35 cellular contexts compared by ENCODE assay signal in the genomic region with DNA sequence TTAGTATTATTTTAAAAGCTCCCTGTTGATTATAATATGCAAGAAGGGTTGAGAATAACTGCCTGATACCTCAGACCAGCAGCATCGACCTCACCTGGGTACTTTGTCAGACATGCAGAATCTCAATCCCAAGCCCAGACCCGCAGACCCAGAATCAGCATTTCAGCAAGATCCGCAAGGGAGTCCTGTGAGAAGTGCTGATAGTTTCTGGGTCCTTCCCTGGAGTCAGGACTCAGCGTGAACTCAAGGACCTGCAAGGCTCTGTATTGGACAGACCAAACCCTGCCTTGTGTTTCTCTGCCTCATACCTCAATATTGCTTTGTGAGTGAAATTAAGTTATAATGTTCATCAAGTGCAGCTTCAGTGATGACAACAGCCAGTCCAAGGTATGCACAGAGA.
"Had no signal": no experiment of that assay in that cellular context is flagged by ENCODE, and none has a peak within 500 bp of the region (broad histone marks: within the 10 kb centered on the region; RNA-seq: fewer than 3 reads in every experiment).

No MANE protein-coding gene starts in this region.

- DNase-seq: activated B cell treated with CpG ODN at 0.5 μM for 24 hours; activated CD4-positive, alpha-beta memory T cell treated with anti-CD3 and anti-CD28 coated beads for 36 hours; activated CD4-positive, alpha-beta T cell treated with anti-CD3 and anti-CD28 coated beads for 4 hours; activated CD4-positive, alpha-beta T cell treated with anti-CD3 and anti-CD28 coated beads, Interleukin-2, amount 10 ng/mL, durations not matched to agents 24 days and 14 days; activated CD4-positive, alpha-beta T cell treated with anti-CD3 and anti-CD28 coated beads, Interleukin-2, amount 50 U/mL, for 1 hour; activated CD4-positive, alpha-beta T cell treated with anti-CD3 and anti-CD28 coated beads, Interleukin-2, amount 50 U/mL, for 4 hours; activated CD4-positive, CD25-positive, alpha-beta regulatory T cell treated with anti-CD3 and anti-CD28 coated beads, Interleukin-2, amount 50 U/mL, for 72 hours; activated CD8-positive, alpha-beta memory T cell treated with anti-CD3 and anti-CD28 coated beads, Interleukin-2, amount 50 U/mL, for 4 hours; activated CD8-positive, alpha-beta T cell treated with anti-CD3 and anti-CD28 coated beads for 36 hours; activated effector memory CD4-positive, alpha-beta T cell treated with anti-CD3 and anti-CD28 coated beads, Interleukin-2, amount 50 U/mL, for 16 hours; activated gamma-delta T cell treated with Interleukin-2 at 50 U/mL for 16 hours; activated naive CD4-positive, alpha-beta T cell; activated naive CD4-positive, alpha-beta T cell treated with anti-CD3 and anti-CD28 coated beads, Interleukin-2, amount 10 ng/mL, durations not matched to agents 7 days and 5 days; activated naive CD8-positive, alpha-beta T cell treated with anti-CD3 and anti-CD28 coated beads, Interleukin-2, amount 10 ng/mL, durations not matched to agents 7 days and 5 days; activated naive CD8-positive, alpha-beta T cell treated with anti-CD3 and anti-CD28 coated beads, Interleukin-2, amount 50 U/mL, for 24 hours; activated T-cell treated with anti-CD3 and anti-CD28 coated beads for 4 hours; activated T-cell treated with anti-CD3 and anti-CD28 coated beads, Interleukin-2, amount 50 U/mL, for 1 hour; activated T-cell treated with anti-CD3 and anti-CD28 coated beads, Interleukin-2, amount 50 U/mL, for 4 hours; activated T-cell treated with anti-CD3 and anti-CD28 coated beads, Interleukin-2, amount 50 U/mL, for 72 hours; amygdala; anterior cingulate cortex; caudate nucleus; cerebellar nuclear complex; T-helper 2 cell; T-helper 9 cell had no signal

- H3K4me3 ChIP-seq: ascending aorta, cardiac muscle cell had no signal

- H3K27ac Mint-ChIP-seq: activated B cell treated with CpG ODN at 0.5 μM for 24 hours; activated CD4-positive, alpha-beta memory T cell treated with anti-CD3 and anti-CD28 coated beads for 36 hours; activated CD4-positive, alpha-beta T cell treated with anti-CD3 and anti-CD28 coated beads, Interleukin-2, amount 10 ng/mL, durations not matched to agents 24 days and 14 days; activated CD8-positive, alpha-beta T cell treated with anti-CD3 and anti-CD28 coated beads for 36 hours; activated naive CD4-positive, alpha-beta T cell treated with anti-CD3 and anti-CD28 coated beads, Interleukin-2, amount 10 ng/mL, durations not matched to agents 7 days and 5 days; activated naive CD4-positive, alpha-beta T cell treated with anti-CD3 and anti-CD28 coated beads, Interleukin-2, amount 50 U/mL, for 24 hours; activated naive CD8-positive, alpha-beta T cell; activated naive CD8-positive, alpha-beta T cell treated with anti-CD3 and anti-CD28 coated beads, Interleukin-2, amount 10 ng/mL, durations not matched to agents 7 days and 5 days; activated naive CD8-positive, alpha-beta T cell treated with anti-CD3 and anti-CD28 coated beads, Interleukin-2, amount 50 U/mL, for 24 hours; activated T-cell treated with anti-CD3 and anti-CD28 coated beads, Interleukin-2, amount 50 U/mL, for 72 hours; activated T-helper 1 cell treated with anti-CD3 and anti-CD28 coated beads, Interleukin-12 subunit alpha, Interleukin-12 subunit beta, Interleukin-2, Interleukin-4 antibody, amounts not matched to agents 30 ng/mL and 10 ng/mL and 1 ng/mL, durations not matched to agents 14 hours and 24 hours and 36 hours; activated T-helper 17 cell treated with anti-CD3 and anti-CD28 coated beads, Interleukin-2, amount 50 U/mL, for 72 hours; T-helper 2 cell treated with Interferon-gamma antibody and Interleukin-4, amounts not matched to agents 5 μg/mL and 100 μg/mL, for 36 hours had no signal

- H3K4me3 Mint-ChIP-seq: activated B cell treated with CpG ODN at 0.5 μM for 24 hours; activated CD4-positive, alpha-beta memory T cell treated with anti-CD3 and anti-CD28 coated beads for 36 hours; activated CD4-positive, alpha-beta T cell treated with anti-CD3 and anti-CD28 coated beads, Interleukin-2, amount 10 ng/mL, durations not matched to agents 24 days and 14 days; activated CD8-positive, alpha-beta T cell treated with anti-CD3 and anti-CD28 coated beads for 36 hours; activated naive CD4-positive, alpha-beta T cell treated with anti-CD3 and anti-CD28 coated beads, Interleukin-2, amount 10 ng/mL, durations not matched to agents 7 days and 5 days; activated naive CD4-positive, alpha-beta T cell treated with anti-CD3 and anti-CD28 coated beads, Interleukin-2, amount 50 U/mL, for 24 hours; activated naive CD8-positive, alpha-beta T cell; activated naive CD8-positive, alpha-beta T cell treated with anti-CD3 and anti-CD28 coated beads, Interleukin-2, amount 50 U/mL, for 24 hours; activated T-cell treated with anti-CD3 and anti-CD28 coated beads, Interleukin-2, amount 50 U/mL, for 4 hours; activated T-cell treated with anti-CD3 and anti-CD28 coated beads, Interleukin-2, amount 50 U/mL, for 72 hours; activated T-helper 1 cell treated with anti-CD3 and anti-CD28 coated beads, Interleukin-12 subunit alpha, Interleukin-12 subunit beta, Interleukin-2, Interleukin-4 antibody, amounts not matched to agents 30 ng/mL and 10 ng/mL and 1 ng/mL, durations not matched to agents 14 hours and 24 hours and 36 hours; activated T-helper 17 cell treated with anti-CD3 and anti-CD28 coated beads, Interleukin-2, amount 50 U/mL, for 72 hours; brain; central memory CD8-positive, alpha-beta T cell; T-helper 2 cell treated with Interferon-gamma antibody and Interleukin-4, amounts not matched to agents 5 μg/mL and 100 μg/mL, for 36 hours had no signal

- H3K36me3 ChIP-seq: ascending aorta, cardiac muscle cell had no signal

- H3K36me3 Mint-ChIP-seq: activated CD4-positive, alpha-beta memory T cell treated with anti-CD3 and anti-CD28 coated beads for 36 hours; activated naive CD4-positive, alpha-beta T cell treated with anti-CD3 and anti-CD28 coated beads, Interleukin-2, amount 10 ng/mL, durations not matched to agents 7 days and 5 days; activated naive CD4-positive, alpha-beta T cell treated with anti-CD3 and anti-CD28 coated beads, Interleukin-2, amount 50 U/mL, for 24 hours; activated naive CD8-positive, alpha-beta T cell; activated naive CD8-positive, alpha-beta T cell treated with anti-CD3 and anti-CD28 coated beads, Interleukin-2, amount 10 ng/mL, durations not matched to agents 7 days and 5 days; brain had no signal

- H3K4me1 ChIP-seq: ascending aorta had no signal

- H3K27me3 ChIP-seq: ascending aorta, cardiac muscle cell had no signal

- H3K9me3 ChIP-seq: ascending aorta had no signal

- H3K27ac ChIP-seq: ascending aorta, cardiac muscle cell, VCaP had no signal

- ATAC-seq: activated CD8-positive, alpha-beta T cell treated with anti-CD3 and anti-CD28 coated beads for 36 hours; activated naive CD8-positive, alpha-beta T cell treated with anti-CD3 and anti-CD28 coated beads, Interleukin-2, amount 50 U/mL, for 24 hours; activated T-cell treated with anti-CD3 and anti-CD28 coated beads, Interleukin-2, amount 50 U/mL, for 4 hours; activated T-cell treated with anti-CD3 and anti-CD28 coated beads, Interleukin-2, amount 50 U/mL, for 72 hours; activated T-helper 17 cell treated with anti-CD3 and anti-CD28 coated beads, Interleukin-2, amount 50 U/mL, for 72 hours had no signal

- H3K9me3 Mint-ChIP-seq: activated B cell treated with CpG ODN at 0.5 μM for 24 hours; activated CD4-positive, alpha-beta memory T cell treated with anti-CD3 and anti-CD28 coated beads for 36 hours; activated CD4-positive, alpha-beta T cell treated with anti-CD3 and anti-CD28 coated beads, Interleukin-2, amount 10 ng/mL, durations not matched to agents 24 days and 14 days; activated CD8-positive, alpha-beta T cell treated with anti-CD3 and anti-CD28 coated beads for 36 hours; activated naive CD4-positive, alpha-beta T cell treated with anti-CD3 and anti-CD28 coated beads, Interleukin-2, amount 10 ng/mL, durations not matched to agents 7 days and 5 days; activated naive CD4-positive, alpha-beta T cell treated with anti-CD3 and anti-CD28 coated beads, Interleukin-2, amount 50 U/mL, for 24 hours; activated naive CD8-positive, alpha-beta T cell treated with anti-CD3 and anti-CD28 coated beads, Interleukin-2, amount 10 ng/mL, durations not matched to agents 7 days and 5 days; activated naive CD8-positive, alpha-beta T cell treated with anti-CD3 and anti-CD28 coated beads, Interleukin-2, amount 50 U/mL, for 24 hours; activated T-cell treated with anti-CD3 and anti-CD28 coated beads, Interleukin-2, amount 50 U/mL, for 4 hours; activated T-cell treated with anti-CD3 and anti-CD28 coated beads, Interleukin-2, amount 50 U/mL, for 72 hours; activated T-helper 1 cell treated with anti-CD3 and anti-CD28 coated beads, Interleukin-12 subunit alpha, Interleukin-12 subunit beta, Interleukin-2, Interleukin-4 antibody, amounts not matched to agents 30 ng/mL and 10 ng/mL and 1 ng/mL, durations not matched to agents 14 hours and 24 hours and 36 hours; activated T-helper 17 cell treated with anti-CD3 and anti-CD28 coated beads, Interleukin-2, amount 50 U/mL, for 72 hours; brain; central memory CD8-positive, alpha-beta T cell; T-helper 2 cell treated with Interferon-gamma antibody and Interleukin-4, amounts not matched to agents 5 μg/mL and 100 μg/mL, for 36 hours had no signal
